In genomic region chr4:82430193-82431025, GRCh38 we compare ENCODE assay signal across 8 cellular contexts. TPM values are rescaled to one million over a fixed set of nuclear protein-coding genes. Genes with fewer than 3 reads are reported as not detected.
DNase-seq lines count a peak whose midpoint lies in the region; ATAC-seq and TF ChIP-seq lines count a peak whose summit lies in the region.

TSS of gene ENOPH1 (plus strand) at chr4:82430590. CDS start at chr4:82430830, 240 bp downstream.
TSS of gene HNRNPDL (minus strand) at chr4:82430462. CDS start at chr4:82429690, 772 bp downstream.

- no peaks in the 10 kb centered on the region for H3K9me3 Mint-ChIP-seq in CD8-positive, alpha-beta T cell

- peaks cover 67% of the 10 kb centered on the region for H3K4me1 Mint-ChIP-seq in CD8-positive, alpha-beta T cell (ENCODE audit: low read depth)

- TF ChIP-seq CTCF in CD8-positive, alpha-beta T cell (IDR thresholded peaks at IDR 0.05) = no peak

- POLR2A ChIA-PET in CD8-positive, alpha-beta T cell (lab: Charles Lee) = interaction anchor here (0.7 to 4.0 kb wide), 24 partner anchors 9 to 1026 kb away, joined by 3 to 95 read pairs (median 5); partner anchors contain the start of genes COPS4, COQ2, HELQ and HNRNPD

- peak within 1 kb of the TSS; percentile 99 for H3K27ac Mint-ChIP-seq in CD8-positive, alpha-beta T cell

- peak within 1 kb of the TSS; percentile 99 for H3K27ac ChIP-seq in CD8-positive, alpha-beta T cell (ENCODE audit: low read depth, low read length)

- H3K4me1 ChIP-seq in CD8-positive, alpha-beta T cell (ENCODE audit: insufficient read depth, low read length) = peaks cover 40% of the 10 kb centered on the region

- intact Hi-C loops in CD8-positive, alpha-beta T cell (cut with DNase I, micrococcal nuclease) = loop anchor here (1.0 to 10.0 kb wide), 10 partner anchors 32 to 1055 kb away; partner anchors contain the start of genes ABRAXAS1 (in 2 of the 2), COQ2 (in 1 of the 2), HELQ (in 1 of the 2) and MRPS18C (in 1 of the 2)

- peak; percentile 67 for ATAC-seq in CD8-positive, alpha-beta T cell
- ATAC-seq in GM19467 (IDR thresholded peaks at IDR 0.05; ENCODE audit: unreplicated experiment) = peak; percentile 70

- H3K4me3 ChIP-seq in CD8-positive, alpha-beta T cell (ENCODE audit: low read depth, low read length) = peak within 1 kb of the TSS; percentile 91

- peaks cover 19% of the 10 kb centered on the region for H3K36me3 ChIP-seq in CD8-positive, alpha-beta T cell (ENCODE audit: insufficient read depth, low read length)

- no peaks in the 10 kb centered on the region for H3K27me3 ChIP-seq in CD8-positive, alpha-beta T cell (ENCODE audit: insufficient read depth, low read length)

- H3K27me3 Mint-ChIP-seq in CD8-positive, alpha-beta T cell (ENCODE audit: low read depth) = no peaks in the 10 kb centered on the region

- peak within 1 kb of the TSS; percentile 100 for H3K4me3 Mint-ChIP-seq in CD8-positive, alpha-beta T cell

- CTCF ChIA-PET in CD8-positive, alpha-beta T cell (lab: Charles Lee) = interaction anchor here (1.3 to 1.7 kb wide), 4 partner anchors 56 to 63 kb away, joined by 4 to 6 read pairs (median 4); partner anchors contain the start of gene HNRNPD

- no peaks in the 10 kb centered on the region for H3K9me3 ChIP-seq in CD8-positive, alpha-beta T cell (ENCODE audit: low read length)

- H3K36me3 Mint-ChIP-seq in CD8-positive, alpha-beta T cell = peaks cover 66% of the 10 kb centered on the region

- DNase-seq in CD8-positive, alpha-beta T cell = peak; percentile 91 to 98 (median 95)
- DNase-seq in HS-27A (ENCODE audit: low read depth) = peak; percentile 91
- peak; percentile 61 for DNase-seq in NK-92 (lab: John Stamatoyannopoulos, UW; ENCODE audit: unreplicated experiment)
- DNase-seq in activated CD8-positive, alpha-beta memory T cell treated with anti-CD3 and anti-CD28 coated beads for 1 hour (ENCODE audit: extremely low read depth in 1 of 2, low read depth in 1 of 2) = peak; percentile 90 to 95
- peak; percentile 96 for DNase-seq in effector CD4-positive, alpha-beta T cell
- DNase-seq in medulla oblongata (ENCODE audit: extremely low spot score) = peak; percentile 98
- peak; percentile 95 for DNase-seq in stimulated activated CD8-positive, alpha-beta memory T cell treated with anti-CD3 and anti-CD28 coated beads, Interleukin-12 subunit alpha, Interleukin-12 subunit beta, amount 100 ng/mL, for 1 hour (ENCODE audit: low read depth)

RNA-seq across cellular contexts. Expression of gene ENOPH1, which starts in this region (rescaled TPM):
- 10 to 100 TPM; 21.4 to 21.8 TPM for total RNA-seq in CD8-positive, alpha-beta T cell

RNA-seq across cellular contexts. Expression of gene HNRNPDL, which starts in this region (rescaled TPM):
- 100 to 1,000 TPM; 490 to 494 TPM for total RNA-seq in CD8-positive, alpha-beta T cell

Comparison
In these comparisons a context has a peak if more than half of its experiments do, and no peak if none do; other contexts are left out.
1. Peak in every context shown above with its lines: DNase-seq, ATAC-seq, H3K4me3 ChIP-seq and H3K27ac ChIP-seq.